ENCODE assay signal across 21 cellular contexts in the genomic region with DNA sequence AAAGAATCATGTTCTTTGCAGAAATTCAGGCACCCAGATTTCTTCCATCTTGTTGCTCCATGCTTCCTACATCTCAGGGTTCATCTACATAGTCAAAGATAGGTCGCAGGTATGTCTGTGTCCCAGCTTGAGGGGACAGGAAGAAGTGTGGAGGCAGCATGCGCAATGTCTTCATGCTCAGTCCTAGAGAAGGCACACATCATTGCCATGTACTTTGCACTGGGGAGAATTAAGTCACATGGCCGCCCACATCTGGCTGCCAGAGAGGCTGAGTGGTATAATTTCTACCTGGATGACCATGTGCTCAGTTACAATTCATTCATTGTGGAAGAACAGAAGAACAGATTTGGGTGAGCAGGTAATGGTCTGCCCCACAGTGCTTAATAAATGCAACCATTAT. TPM values are rescaled to one million over a fixed set of nuclear protein-coding genes. Genes with fewer than 3 reads are reported as not detected.
DNase-seq lines count a peak whose midpoint lies in the region; ATAC-seq, FAIRE-seq and TF ChIP-seq lines count a peak whose summit lies in the region.
"Had no signal": no experiment of that assay in that cellular context is flagged by ENCODE, and none has a peak within 500 bp of the region (broad histone marks: within the 10 kb centered on the region; RNA-seq: fewer than 3 reads in every experiment).

No MANE protein-coding gene starts in this region.

- POLR2A ChIA-PET in PC-9 (lab: Charles Lee; ENCODE audit: unreplicated experiment) = no interaction called here

- H3K27ac ChIP-seq in Peyer's patch = no peak overlapping the region
- H3K27ac ChIP-seq in PC-9 = no peak overlapping the region

- DNase-seq in GM18507 (ENCODE audit: extremely low spot score, insufficient read length, low read depth) (no peak), Peyer's patch (peak in 2 of 3 donors; percentile 51 to 66), left ventricle myocardium superior (no peak), sciatic nerve (ENCODE audit: low spot score) (no peak), HFFc6 (no peak), PC-9 (no peak), putamen (ENCODE audit: low spot score) (no peak)
- DNase-seq: activated CD4-positive, alpha-beta T cell treated with anti-CD3 and anti-CD28 coated beads, Interleukin-2, amount 50 U/mL, for 1 hour; activated naive CD8-positive, alpha-beta T cell treated with anti-CD3 and anti-CD28 coated beads, Interleukin-2, amount 50 U/mL, for 24 hours; activated T-cell treated with anti-CD3 and anti-CD28 coated beads, Interleukin-2, amount 50 U/mL, for 4 hours; foreskin melanocyte; HCEC 1CT; KG1; NCI-H1417 treated with DMSO at 0.1 percent for 48 hours; NK-92 treated with Interleukin-12 subunit alpha and Interleukin-12 subunit beta, amount 100 ng/mL, for 24 hours; SHP77 treated with DMSO at 0.1 percent for 48 hours; T-helper 9 cell had no signal

- no peak for TF ChIP-seq CTCF in Peyer's patch (IDR thresholded peaks at IDR 0.05)
- TF ChIP-seq CTCF in HFFc6 (IDR thresholded peaks at IDR 0.05) = no peak
- TF ChIP-seq CTCF in PC-9 (conservative IDR thresholded peaks at IDR 0.05) = no peak

- ATAC-seq in left ventricle myocardium superior (peak; percentile 56), sciatic nerve (peak; percentile 54), GM19023 (IDR thresholded peaks at IDR 0.05; ENCODE audit: unreplicated experiment) (no peak)
- ATAC-seq: activated naive CD8-positive, alpha-beta T cell treated with anti-CD3 and anti-CD28 coated beads, Interleukin-2, amount 50 U/mL, for 24 hours; activated T-cell treated with anti-CD3 and anti-CD28 coated beads, Interleukin-2, amount 50 U/mL, for 4 hours had no signal

- no peaks in the 10 kb centered on the region; the same call in 1 of the 2 replicates for H3K27me3 Mint-ChIP-seq in HFFc6 (ENCODE audit: insufficient read depth)
- H3K27me3 Mint-ChIP-seq: activated naive CD8-positive, alpha-beta T cell treated with anti-CD3 and anti-CD28 coated beads, Interleukin-2, amount 50 U/mL, for 24 hours; type B pancreatic cell had no signal

- intact Hi-C loops in left ventricle myocardium superior (cut with micrococcal nuclease) (no loop called here), sciatic nerve (cut with DNase I) (no loop called here), PC-9 (cut with micrococcal nuclease; ENCODE audit: unreplicated experiment) (no loop called here)

- H2AFZ ChIP-seq in PC-9 = no peak overlapping the region

- no peaks in the 10 kb centered on the region for H3K9me3 Mint-ChIP-seq in HFFc6
- H3K9me3 Mint-ChIP-seq: activated naive CD8-positive, alpha-beta T cell treated with anti-CD3 and anti-CD28 coated beads, Interleukin-2, amount 50 U/mL, for 24 hours; activated T-cell treated with anti-CD3 and anti-CD28 coated beads, Interleukin-2, amount 50 U/mL, for 4 hours; central memory CD8-positive, alpha-beta T cell; type B pancreatic cell had no signal

- CTCF ChIA-PET in PC-9 (lab: Charles Lee) = no interaction called here

- H3K9me3 ChIP-seq in Peyer's patch (no peaks in the 10 kb centered on the region), PC-9 (ENCODE audit: insufficient read depth, low read depth) (no peaks in the 10 kb centered on the region)

- no peak overlapping the region for H3K4me3 Mint-ChIP-seq in HFFc6
- H3K4me3 Mint-ChIP-seq: activated naive CD8-positive, alpha-beta T cell treated with anti-CD3 and anti-CD28 coated beads, Interleukin-2, amount 50 U/mL, for 24 hours; activated T-cell treated with anti-CD3 and anti-CD28 coated beads, Interleukin-2, amount 50 U/mL, for 4 hours; central memory CD8-positive, alpha-beta T cell; type B pancreatic cell had no signal

- no TSS peak for BruUV-seq in PC-9 (replicated peaks; lab: Mats Ljungman, UMichigan)

- no peaks in the 10 kb centered on the region for H3F3A ChIP-seq in PC-9 (ENCODE audit: insufficient read depth, low read depth)

- H3K27me3 ChIP-seq in Peyer's patch = no peaks in the 10 kb centered on the region
- H3K27me3 ChIP-seq in PC-9 (ENCODE audit: insufficient read depth, low read depth) = no peaks in the 10 kb centered on the region

- no peaks in the 10 kb centered on the region for H4K20me1 ChIP-seq in PC-9 (ENCODE audit: insufficient read depth)

- H3K27ac Mint-ChIP-seq in HFFc6 = no peak overlapping the region
- H3K27ac Mint-ChIP-seq: activated naive CD8-positive, alpha-beta T cell treated with anti-CD3 and anti-CD28 coated beads, Interleukin-2, amount 50 U/mL, for 24 hours; type B pancreatic cell had no signal

- H3K4me2 ChIP-seq in PC-9 = no peak overlapping the region

- FAIRE-seq in GM18507 (lab: Jason Lieb, UNC) = peak; percentile 35
- FAIRE-seq: islet of Langerhans had no signal

- H3K4me1 Mint-ChIP-seq in HFFc6 (ENCODE audit: low read depth) = peaks cover 72% of the 10 kb centered on the region
- H3K4me1 Mint-ChIP-seq: central memory CD8-positive, alpha-beta T cell had no signal

- no peaks in the 10 kb centered on the region for H3K36me3 Mint-ChIP-seq in HFFc6 (ENCODE audit: low read depth)
- H3K36me3 Mint-ChIP-seq: type B pancreatic cell had no signal

- H3K36me3 ChIP-seq in Peyer's patch (no peaks in the 10 kb centered on the region), PC-9 (ENCODE audit: low read depth) (no peaks in the 10 kb centered on the region)

- no peaks in the 10 kb centered on the region for H3K9me2 ChIP-seq in PC-9 (ENCODE audit: insufficient read depth)

- H3K79me2 ChIP-seq in PC-9 (ENCODE audit: low read depth) = 0 out of 2 replicates have a peak, but pooled peaks cover 4% of the 10 kb centered on the region

- no peak overlapping the region for H3K4me3 ChIP-seq in Peyer's patch
- H3K4me3 ChIP-seq in PC-9 = no peak overlapping the region

- H3K4me1 ChIP-seq in Peyer's patch = peaks cover 0 to 16% (median 0%) of the 10 kb centered on the region in 4 donors
- H3K4me1 ChIP-seq in PC-9 (replicated peaks; ENCODE audit: insufficient read depth) = peaks cover 17% of the 10 kb centered on the region

- TF ChIP-seq POLR2A in Peyer's patch (IDR thresholded peaks at IDR 0.05) = no peak

RNA-seq across cellular contexts. Expression of a gene that starts 54.1 kb away (rescaled TPM):
- 10 to 100 TPM; 31.9 to 76.7 (median 40.5) TPM for total RNA-seq in Peyer's patch
- total RNA-seq in left ventricle myocardium superior = 90.7 TPM
- total RNA-seq in sciatic nerve = 279 TPM
- 1 to 10 TPM; 6.6 to 8.9 (median 6.9) TPM for total RNA-seq in HFFc6 (2021; fragmentation: NEBNext Ultra II Directional; extraction: Animal tissue kit (Norgen Biotek cat#: 25700))
- total RNA-seq in PC-9 (2021) = 27.4 and 29.4 TPM in 2 replicates

Comparison
In these comparisons a context has a peak if more than half of its experiments do, and no peak if none do; other contexts are left out.
1. DNase-seq: peak in Peyer's patch (2 of 3); none in GM18507 (single experiment), left ventricle myocardium superior (single experiment), sciatic nerve (single experiment), HFFc6 (single experiment), PC-9 (0 of 2) and putamen (single experiment).